Comparison of ENCODE assay signal across 24 cellular contexts in genomic region chr9:79671558-79671957, GRCh38.
DNase-seq lines count a peak whose midpoint lies in the region; ATAC-seq, FAIRE-seq and TF ChIP-seq lines count a peak whose summit lies in the region.
"Had no signal": no experiment of that assay in that cellular context is flagged by ENCODE, and none has a peak within 500 bp of the region (broad histone marks: within the 10 kb centered on the region; RNA-seq: fewer than 3 reads in every experiment).

No MANE protein-coding gene starts in this region.

- no peak for DNase-seq in HFFc6
- DNase-seq in amniotic epithelial cell (ENCODE audit: low read depth), result peak; percentile 61
- peak; percentile 66 for DNase-seq in iris pigment epithelial cell (ENCODE audit: low read depth)
- peak; percentile 83 for DNase-seq in small intestine
- DNase-seq in NCI-H2107 (lab: John Stamatoyannopoulos, UW), result no peak
- DNase-seq: activated effector memory CD4-positive, alpha-beta T cell treated with anti-CD3 and anti-CD28 coated beads, Interleukin-2, amount 50 U/mL, for 16 hours; body of pancreas; DMS 273 treated with DMSO at 0.1 percent for 48 hours; KBM-7; NCI-H146; NCI-H524; NK-92 treated with Interleukin-12 subunit alpha and Interleukin-12 subunit beta, amount 100 ng/mL, for 24 hours; ovary; stimulated activated CD4-positive, alpha-beta T cell treated with anti-CD3 and anti-CD28 coated beads, Interleukin-12 subunit alpha, Interleukin-12 subunit beta, amount 100 ng/mL, for 4 hours; stimulated activated CD4-positive, alpha-beta T cell treated with anti-CD3 and anti-CD28 coated beads, Interleukin-4, amount 100 ng/mL, for 24 hours; T-helper 1 cell; thyroid gland had no signal

- H3K4me3 ChIP-seq in small intestine (ENCODE audit: low read depth in 1 of 2, low read length in 2 of 2), result no peak overlapping the region
- H3K4me3 ChIP-seq: body of pancreas, coronary artery, ovary, right atrium auricular region, SJSA1, thyroid gland had no signal

- ATAC-seq in GM18909 (IDR thresholded peaks at IDR 0.05; ENCODE audit: poor library complexity, unreplicated experiment) (no peak), HG02885 (IDR thresholded peaks at IDR 0.05; ENCODE audit: poor library complexity, unreplicated experiment) (no peak)
- ATAC-seq: body of pancreas had no signal

- no peak for FAIRE-seq in small intestine (lab: Jason Lieb, UNC)
- FAIRE-seq: TTC549 had no signal

- H3K36me3 ChIP-seq in small intestine (ENCODE audit: control insufficient read depth in 2 of 2, insufficient read depth in 2 of 2, low read length in 2 of 2), result no peaks in the 10 kb centered on the region
- H3K36me3 ChIP-seq: ovary, right atrium auricular region, thyroid gland had no signal

- H3K27me3 Mint-ChIP-seq in HFFc6 (ENCODE audit: insufficient read depth), result peaks cover 25% of the 10 kb centered on the region
- H3K27me3 Mint-ChIP-seq: stimulated activated naive CD8-positive, alpha-beta T cell treated with anti-CD3 and anti-CD28 coated beads, Interleukin-15, Interleukin-2, amounts not matched to agents 100 ng/mL and 50 ng/mL, for 24 hours had no signal

- peak overlapping the region; percentile 56 for H3K27ac Mint-ChIP-seq in HFFc6
- H3K27ac Mint-ChIP-seq: stimulated activated naive CD8-positive, alpha-beta T cell treated with anti-CD3 and anti-CD28 coated beads, Interleukin-15, Interleukin-2, amounts not matched to agents 100 ng/mL and 50 ng/mL, for 24 hours had no signal

- H3K9me3 ChIP-seq in small intestine (ENCODE audit: control insufficient read depth, low read depth), result no peaks in the 10 kb centered on the region
- H3K9me3 ChIP-seq: body of pancreas, ovary, right atrium auricular region, SJSA1, thyroid gland had no signal

- 15 to 65% (median 57%) methylated on average over 2 of the region's 2 CpGs for WGBS in small intestine, 3 donors

- H3K27ac ChIP-seq in small intestine (ENCODE audit: low read depth in 1 of 2, low read length in 1 of 2), result no peak overlapping the region
- H3K27ac ChIP-seq: body of pancreas, coronary artery, ovary, right atrium auricular region, SJSA1, thyroid gland had no signal

- peaks cover 0 to 2% of the 10 kb centered on the region in 2 donors for H3K4me1 ChIP-seq in small intestine (ENCODE audit: control insufficient read depth in 2 of 2, insufficient read depth in 1 of 2, low read depth in 1 of 2, low read length in 1 of 2)

- H3K9me3 Mint-ChIP-seq in HFFc6, result no peaks in the 10 kb centered on the region
- H3K9me3 Mint-ChIP-seq: stimulated activated naive CD8-positive, alpha-beta T cell treated with anti-CD3 and anti-CD28 coated beads, Interleukin-15, Interleukin-2, amounts not matched to agents 100 ng/mL and 50 ng/mL, for 24 hours had no signal

- no peaks in the 10 kb centered on the region for H3K27me3 ChIP-seq in small intestine (ENCODE audit: control insufficient read depth in 2 of 2, insufficient read depth in 2 of 2, low read length in 2 of 2)
- H3K27me3 ChIP-seq: body of pancreas, ovary, right atrium auricular region, SJSA1, thyroid gland had no signal

- H3K36me3 Mint-ChIP-seq in HFFc6 (ENCODE audit: low read depth), result peaks cover 74% of the 10 kb centered on the region

- H3K4me1 Mint-ChIP-seq in HFFc6 (ENCODE audit: low read depth), result peaks cover 78% of the 10 kb centered on the region

- TF ChIP-seq CTCF in HFFc6 (IDR thresholded peaks at IDR 0.05), result no peak

- peak overlapping the region; percentile 24; the same call in 1 of the 2 replicates for H3K4me3 Mint-ChIP-seq in HFFc6
- H3K4me3 Mint-ChIP-seq: stimulated activated naive CD8-positive, alpha-beta T cell treated with anti-CD3 and anti-CD28 coated beads, Interleukin-15, Interleukin-2, amounts not matched to agents 100 ng/mL and 50 ng/mL, for 24 hours had no signal

Comparison
In these comparisons a context has a peak if more than half of its experiments do, and no peak if none do; other contexts are left out.
1. DNase-seq: peak in amniotic epithelial cell (single experiment), iris pigment epithelial cell (single experiment) and small intestine (single experiment); none in HFFc6 (single experiment) and NCI-H2107 (single experiment).